ENCODE assay signal across 8 cellular contexts in genomic region chr2:61707984-61708852, GRCh38.
DNase-seq lines count a peak whose midpoint lies in the region; ATAC-seq, FAIRE-seq and TF ChIP-seq lines count a peak whose summit lies in the region.

No MANE protein-coding gene starts in this region.

- H3K27me3 Mint-ChIP-seq in natural killer cell (ENCODE audit: low read depth in 2 of 2), result peaks cover 0 to 3% of the 10 kb centered on the region in 2 donors
- no peaks in the 10 kb centered on the region for H3K27me3 Mint-ChIP-seq in activated CD4-positive, alpha-beta T cell treated with anti-CD3 and anti-CD28 coated beads, Interleukin-2, amount 10 ng/mL, durations not matched to agents 7 days and 5 days
- H3K27me3 Mint-ChIP-seq in CD4-positive, alpha-beta T cell, result no peaks in the 10 kb centered on the region

- no peaks in the 10 kb centered on the region for H3K4me1 Mint-ChIP-seq in natural killer cell
- peaks cover 4% of the 10 kb centered on the region for H3K4me1 Mint-ChIP-seq in activated CD4-positive, alpha-beta T cell treated with anti-CD3 and anti-CD28 coated beads, Interleukin-2, amount 10 ng/mL, durations not matched to agents 7 days and 5 days
- H3K4me1 Mint-ChIP-seq in CD4-positive, alpha-beta T cell (ENCODE audit: low read depth), result no peaks in the 10 kb centered on the region

- intact Hi-C loops in natural killer cell (cut with micrococcal nuclease), result no loop called here
- intact Hi-C loops in CD4-positive, alpha-beta T cell (cut with DNase I, micrococcal nuclease), result no loop called here

- no peak for FAIRE-seq in RCC 7860 (lab: Jason Lieb, UNC)

- H3K4me1 ChIP-seq in right atrium auricular region, result peaks cover 0 to 4% of the 10 kb centered on the region in 2 donors

- no peaks in the 10 kb centered on the region for H3K27me3 ChIP-seq in right atrium auricular region
- H3K27me3 ChIP-seq in CD4-positive, alpha-beta T cell (ENCODE audit: control insufficient read depth, insufficient read depth, low read length), result no peaks in the 10 kb centered on the region

- no peaks in the 10 kb centered on the region for H3K36me3 Mint-ChIP-seq in natural killer cell
- no peaks in the 10 kb centered on the region for H3K36me3 Mint-ChIP-seq in activated CD4-positive, alpha-beta T cell treated with anti-CD3 and anti-CD28 coated beads, Interleukin-2, amount 10 ng/mL, durations not matched to agents 7 days and 5 days (ENCODE audit: low read depth)
- no peaks in the 10 kb centered on the region for H3K36me3 Mint-ChIP-seq in CD4-positive, alpha-beta T cell (ENCODE audit: low read depth)

- H3K27ac Mint-ChIP-seq in natural killer cell, result no peak overlapping the region
- H3K27ac Mint-ChIP-seq in activated CD4-positive, alpha-beta T cell treated with anti-CD3 and anti-CD28 coated beads, Interleukin-2, amount 10 ng/mL, durations not matched to agents 7 days and 5 days, result no peak overlapping the region
- no peak overlapping the region for H3K27ac Mint-ChIP-seq in CD4-positive, alpha-beta T cell

- no peak overlapping the region for H3K4me3 ChIP-seq in right atrium auricular region

- TF ChIP-seq CTCF in right atrium auricular region (IDR thresholded peaks at IDR 0.05), result no peak
- TF ChIP-seq CTCF in natural killer cell (IDR thresholded peaks at IDR 0.05), result no peak
- TF ChIP-seq CTCF in CD4-positive, alpha-beta T cell (IDR thresholded peaks at IDR 0.05), result no peak

- H3K27ac ChIP-seq in right atrium auricular region, result peak overlapping the region; percentile 80 to 93
- H3K27ac ChIP-seq in CD4-positive, alpha-beta T cell (ENCODE audit: low read depth, low read length), result no peak overlapping the region

- no peak overlapping the region for H3K4me3 Mint-ChIP-seq in natural killer cell
- no peak overlapping the region for H3K4me3 Mint-ChIP-seq in activated CD4-positive, alpha-beta T cell treated with anti-CD3 and anti-CD28 coated beads, Interleukin-2, amount 10 ng/mL, durations not matched to agents 7 days and 5 days
- no peak overlapping the region for H3K4me3 Mint-ChIP-seq in CD4-positive, alpha-beta T cell

- H3K9me3 ChIP-seq in right atrium auricular region, result no peaks in the 10 kb centered on the region
- H3K9me3 ChIP-seq in CD4-positive, alpha-beta T cell (ENCODE audit: control insufficient read depth, low read length), result no peaks in the 10 kb centered on the region

- CTCF ChIA-PET in activated CD4-positive, alpha-beta T cell treated with anti-CD3 and anti-CD28 coated beads, Interleukin-2, amount 10 ng/mL, durations not matched to agents 7 days and 5 days (lab: Charles Lee), result interaction anchor here (1.0 to 1.3 kb wide), 2 partner anchors 13 to 16 kb away, joined by 3 to 4 read pairs; no protein-coding TSS in a partner anchor
- CTCF ChIA-PET in CD4-positive, alpha-beta T cell (lab: Charles Lee), result no interaction called here

- POLR2A ChIA-PET in activated CD4-positive, alpha-beta T cell treated with anti-CD3 and anti-CD28 coated beads, Interleukin-2, amount 10 ng/mL, durations not matched to agents 7 days and 5 days (lab: Charles Lee), result no interaction called here
- POLR2A ChIA-PET in CD4-positive, alpha-beta T cell (lab: Charles Lee), result no interaction called here

- ATAC-seq in GM18499 (IDR thresholded peaks at IDR 0.05; ENCODE audit: insufficient read depth, unreplicated experiment), result peak; percentile 95
- ATAC-seq in GM21717 (IDR thresholded peaks at IDR 0.05; ENCODE audit: unreplicated experiment), result peak; percentile 97
- ATAC-seq in natural killer cell, result no peak
- ATAC-seq in CD4-positive, alpha-beta T cell (ENCODE audit: poor library complexity), result no peak

- DNase-seq in HT1080 (ENCODE audit: low read depth) (peak; percentile 78), RCC 7860 (ENCODE audit: low spot score) (peak; percentile 41), right atrium auricular region (ENCODE audit: low spot score) (no peak), natural killer cell (no peak)
- no peak for DNase-seq in activated CD4-positive, alpha-beta T cell treated with anti-CD3 and anti-CD28 coated beads, Interleukin-2, amount 10 ng/mL, durations not matched to agents 7 days and 5 days
- DNase-seq in CD4-positive, alpha-beta T cell, result no peak

- H3K36me3 ChIP-seq in right atrium auricular region, result no peaks in the 10 kb centered on the region

- no peaks in the 10 kb centered on the region for H3K9me3 Mint-ChIP-seq in natural killer cell
- no peaks in the 10 kb centered on the region for H3K9me3 Mint-ChIP-seq in activated CD4-positive, alpha-beta T cell treated with anti-CD3 and anti-CD28 coated beads, Interleukin-2, amount 10 ng/mL, durations not matched to agents 7 days and 5 days
- no peaks in the 10 kb centered on the region for H3K9me3 Mint-ChIP-seq in CD4-positive, alpha-beta T cell

Comparison
In these comparisons a context has a peak if more than half of its experiments do, and no peak if none do; other contexts are left out.
1. ATAC-seq: peak in GM18499 (single experiment) and GM21717 (single experiment); none in natural killer cell (0 of 3) and CD4-positive, alpha-beta T cell (single experiment).
2. DNase-seq: peak in HT1080 (single experiment) and RCC 7860 (single experiment); none in right atrium auricular region (single experiment), natural killer cell (single experiment), activated CD4-positive, alpha-beta T cell treated with anti-CD3 and anti-CD28 coated beads, Interleukin-2, amount 10 ng/mL, durations not matched to agents 7 days and 5 days (single experiment) and CD4-positive, alpha-beta T cell (0 of 10).